24 cellular contexts compared by ENCODE assay signal in the genomic region with DNA sequence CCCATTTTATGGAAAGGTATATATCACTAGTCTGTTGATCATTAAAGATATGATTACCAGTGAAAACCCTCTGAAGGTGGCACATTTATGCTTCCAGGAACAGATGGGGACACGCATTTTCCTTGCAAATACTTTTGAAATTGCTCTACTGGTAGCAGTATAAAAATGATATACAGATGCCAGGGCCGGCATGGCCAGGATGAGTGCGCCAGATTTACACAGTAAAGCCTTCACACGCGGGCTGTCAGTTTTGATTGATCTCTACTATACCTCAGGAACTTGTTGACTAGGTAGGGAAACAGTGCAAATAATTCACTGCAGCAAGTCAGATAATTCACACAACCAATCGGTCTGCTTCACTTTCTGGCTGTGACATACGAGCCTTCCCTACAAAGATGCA.
"Had no signal": no experiment of that assay in that cellular context is flagged by ENCODE, and none has a peak within 500 bp of the region (broad histone marks: within the 10 kb centered on the region; RNA-seq: fewer than 3 reads in every experiment).

No MANE protein-coding gene starts in this region.

- DNase-seq: activated CD4-positive, alpha-beta T cell treated with anti-CD3 and anti-CD28 coated beads, Interleukin-2, amount 50 U/mL, for 4 hours; activated CD4-positive, CD25-positive, alpha-beta regulatory T cell; activated CD8-positive, alpha-beta memory T cell treated with anti-CD3 and anti-CD28 coated beads for 24 hours; activated gamma-delta T cell treated with Interleukin-2 at 50 U/mL for 16 hours; activated T-cell treated with anti-CD3 and anti-CD28 coated beads, Interleukin-2, amount 50 U/mL, for 4 hours; aorta; central memory CD4-positive, alpha-beta T cell; KG1; NCI-H1048; NCI-H1930; NCI-H2107; NCI-H2171 treated with DMSO at 0.1 percent for 48 hours; NCI-H226; NCI-H69; SIG-M5; T-cell; T-helper 2 cell; T1000 had no signal

- H3K4me1 ChIP-seq: breast epithelium had no signal

- H3K4me3 ChIP-seq: breast epithelium, coronary artery, SK-N-MC had no signal

- H3K36me3 ChIP-seq: breast epithelium had no signal

- H3K27ac ChIP-seq: breast epithelium, coronary artery, SK-N-MC had no signal

- H3K36me3 Mint-ChIP-seq: T-cell had no signal

- H3K9me3 ChIP-seq: breast epithelium had no signal

- H3K9me3 Mint-ChIP-seq: activated T-cell treated with anti-CD3 and anti-CD28 coated beads, Interleukin-2, amount 50 U/mL, for 4 hours; activated T-helper 2 cell treated with anti-CD3 and anti-CD28 coated beads, Interferon-gamma antibody, Interleukin-2, Interleukin-4, amounts not matched to agents 10 μg/mL and 5 μg/mL and 100 μg/mL, durations not matched to agents 14 hours and 24 hours and 36 hours; T-cell had no signal

- ATAC-seq: activated T-cell treated with anti-CD3 and anti-CD28 coated beads, Interleukin-2, amount 50 U/mL, for 4 hours had no signal

- FAIRE-seq: TTC549 had no signal

- H3K4me3 Mint-ChIP-seq: activated naive CD4-positive, alpha-beta T cell treated with anti-CD3 and anti-CD28 coated beads, Interleukin-2, amount 50 U/mL, for 24 hours; activated T-cell treated with anti-CD3 and anti-CD28 coated beads, Interleukin-2, amount 50 U/mL, for 4 hours; T-cell had no signal

- H3K27ac Mint-ChIP-seq: activated naive CD4-positive, alpha-beta T cell treated with anti-CD3 and anti-CD28 coated beads, Interleukin-2, amount 50 U/mL, for 24 hours; activated T-helper 2 cell treated with anti-CD3 and anti-CD28 coated beads, Interferon-gamma antibody, Interleukin-2, Interleukin-4, amounts not matched to agents 10 μg/mL and 5 μg/mL and 100 μg/mL, durations not matched to agents 14 hours and 24 hours and 36 hours; T-cell had no signal
